ENCODE assay signal across 9 cellular contexts in the genomic region with DNA sequence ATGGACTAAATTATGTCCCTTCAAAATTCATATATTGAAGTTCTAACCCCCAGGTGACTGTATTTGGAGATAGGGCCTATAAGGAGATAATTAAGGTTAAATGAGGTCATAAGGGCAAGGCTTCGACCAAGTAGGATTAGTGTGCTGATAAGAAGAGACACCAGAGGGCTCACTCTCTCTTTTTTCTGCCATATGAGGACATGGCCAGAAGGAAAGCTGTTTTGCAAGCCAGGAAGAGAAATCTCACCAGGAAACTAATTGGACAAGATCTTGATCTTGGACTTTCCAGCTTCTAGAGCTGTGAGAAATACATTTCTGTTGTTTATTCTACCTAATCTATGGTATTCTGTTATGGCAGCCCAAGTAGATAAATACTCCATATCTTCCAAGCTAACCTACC.
DNase-seq lines count a peak whose midpoint lies in the region; ATAC-seq and TF ChIP-seq lines count a peak whose summit lies in the region.
"Had no signal": no experiment of that assay in that cellular context is flagged by ENCODE, and none has a peak within 500 bp of the region (broad histone marks: within the 10 kb centered on the region; RNA-seq: fewer than 3 reads in every experiment).

No MANE protein-coding gene starts in this region.

- H3K36me3 Mint-ChIP-seq in neural progenitor cell = no peaks in the 10 kb centered on the region
- H3K36me3 Mint-ChIP-seq: naive thymus-derived CD4-positive, alpha-beta T cell had no signal

- in situ Hi-C loops in astrocyte of the cerebellum (cut with HindIII; ENCODE audit: low sequenced_read_pairs) = no loop called here

- peaks cover 2% of the 10 kb centered on the region for H3K9me3 Mint-ChIP-seq in neural progenitor cell

- no peaks in the 10 kb centered on the region for H3K27me3 ChIP-seq in neural progenitor cell

- ATAC-seq in HG03097 (IDR thresholded peaks at IDR 0.05; ENCODE audit: low FRiP score, unreplicated experiment) = no peak
- no peak for ATAC-seq in HG02623 (IDR thresholded peaks at IDR 0.05; ENCODE audit: unreplicated experiment)
- ATAC-seq: naive thymus-derived CD4-positive, alpha-beta T cell had no signal

- no peak overlapping the region for H3K4me2 ChIP-seq in neural progenitor cell

- no peak overlapping the region for H3K27ac ChIP-seq in neural progenitor cell

- TF ChIP-seq CTCF in GM12865 (IDR thresholded peaks at IDR 0.05; ENCODE audit: insufficient read depth, low read depth, low read length, missing control alignments) (peak; percentile 9), astrocyte of the cerebellum (IDR thresholded peaks at IDR 0.05; ENCODE audit: low read depth, low read length, missing control alignments) (peak; percentile 36), neural progenitor cell (IDR thresholded peaks at IDR 0.05) (peak; percentile 70)

- H3K4me3 ChIP-seq in GM12865 (ENCODE audit: low read depth, low read length) (no peak overlapping the region), astrocyte of the cerebellum (ENCODE audit: low read depth, low read length) (no peak overlapping the region), neural progenitor cell (no peak overlapping the region)

- H3K9me3 ChIP-seq in neural progenitor cell (ENCODE audit: low read depth) = no peaks in the 10 kb centered on the region

- no peaks in the 10 kb centered on the region for H3K4me1 Mint-ChIP-seq in neural progenitor cell
- H3K4me1 Mint-ChIP-seq: naive thymus-derived CD4-positive, alpha-beta T cell had no signal

- no peak overlapping the region for H3K27ac Mint-ChIP-seq in neural progenitor cell
- H3K27ac Mint-ChIP-seq: naive thymus-derived CD4-positive, alpha-beta T cell had no signal

- no peaks in the 10 kb centered on the region for H3K36me3 ChIP-seq in neural progenitor cell

- no peaks in the 10 kb centered on the region for H3F3A ChIP-seq in neural progenitor cell (ENCODE audit: low read depth)

- H3K27me3 Mint-ChIP-seq in neural progenitor cell (ENCODE audit: insufficient read depth, low read depth) = no peaks in the 10 kb centered on the region
- H3K27me3 Mint-ChIP-seq: naive thymus-derived CD4-positive, alpha-beta T cell had no signal

- no peaks in the 10 kb centered on the region for H3K79me2 ChIP-seq in neural progenitor cell (ENCODE audit: low read depth)

- no peaks in the 10 kb centered on the region for H3K4me1 ChIP-seq in neural progenitor cell

- DNase-seq in GM12865 (ENCODE audit: low read depth) (peak; percentile 16), NAMALWA (ENCODE audit: low spot score) (peak; percentile 39), astrocyte of the cerebellum (ENCODE audit: low read depth) (no peak), neural progenitor cell (ENCODE audit: low spot score) (peak; percentile 66), DMS79 (lab: John Stamatoyannopoulos, UW) (no peak)
- DNase-seq: activated naive CD4-positive, alpha-beta T cell treated with anti-CD3 and anti-CD28 coated beads, Interleukin-2, amount 50 U/mL, for 16 hours had no signal

- no peak overlapping the region for H3K4me3 Mint-ChIP-seq in neural progenitor cell
- H3K4me3 Mint-ChIP-seq: naive thymus-derived CD4-positive, alpha-beta T cell had no signal

- H2AFZ ChIP-seq in neural progenitor cell (replicated peaks) = no peak overlapping the region

- no peaks in the 10 kb centered on the region for H4K20me1 ChIP-seq in neural progenitor cell (ENCODE audit: low read depth)

- H3K9ac ChIP-seq in neural progenitor cell = no peak overlapping the region

Comparison
In these comparisons a context has a peak if more than half of its experiments do, and no peak if none do; other contexts are left out.
1. DNase-seq: peak in GM12865 (single experiment), NAMALWA (single experiment) and neural progenitor cell (single experiment); none in astrocyte of the cerebellum (single experiment) and DMS79 (single experiment).
2. CTCF ChIP-seq: peak in every context shown above with its lines; median percentile 70 in neural progenitor cell; 36 in astrocyte of the cerebellum; 9 in GM12865.